21 cellular contexts compared by ENCODE assay signal in genomic region chr12:57829025-57829777, GRCh38. TPM values are rescaled to one million over a fixed set of nuclear protein-coding genes. Genes with fewer than 3 reads are reported as not detected.
DNase-seq lines count a peak whose midpoint lies in the region; ATAC-seq and TF ChIP-seq lines count a peak whose summit lies in the region.
"Had no signal": no experiment of that assay in that cellular context is flagged by ENCODE, and none has a peak within 500 bp of the region (broad histone marks: within the 10 kb centered on the region; RNA-seq: fewer than 3 reads in every experiment).

No MANE protein-coding gene starts in this region.

- ATAC-seq in CD4-positive, CD25-positive, alpha-beta regulatory T cell (ENCODE audit: low read depth in 2 of 2) = no peak
- ATAC-seq in psoas muscle (no peak), HG02571 (IDR thresholded peaks at IDR 0.05; ENCODE audit: unreplicated experiment) (no peak)
- ATAC-seq: activated T-cell treated with anti-CD3 and anti-CD28 coated beads, Interleukin-2, amount 50 U/mL, for 4 hours; HCT116; heart right ventricle had no signal

- H3K9me3 ChIP-seq in CD4-positive, CD25-positive, alpha-beta regulatory T cell (ENCODE audit: control insufficient read depth in 2 of 2, low read length in 2 of 2) = no peaks in the 10 kb centered on the region
- H3K9me3 ChIP-seq in Caco-2 = no peaks in the 10 kb centered on the region
- H3K9me3 ChIP-seq in psoas muscle = no peaks in the 10 kb centered on the region
- no peaks in the 10 kb centered on the region for H3K9me3 ChIP-seq in H9 (ENCODE audit: control insufficient read depth, low read depth, low read length)
- H3K9me3 ChIP-seq: BE2C, heart right ventricle, SJCRH30 had no signal

- H4K5ac ChIP-seq in H9 (ENCODE audit: insufficient read length, low read depth, low read length) = no peak overlapping the region

- no peak overlapping the region for H3K4me3 ChIP-seq in CD4-positive, CD25-positive, alpha-beta regulatory T cell (ENCODE audit: low read depth, low read length)
- H3K4me3 ChIP-seq in Caco-2 (ENCODE audit: low read depth, low read length) (no peak overlapping the region), psoas muscle (no peak overlapping the region)
- H3K4me3 ChIP-seq: heart right ventricle, lung, SJCRH30 had no signal

- no peak overlapping the region for H3K18ac ChIP-seq in H9 (ENCODE audit: insufficient read length, low read depth, low read length)

- H3K36me3 ChIP-seq in CD4-positive, CD25-positive, alpha-beta regulatory T cell (ENCODE audit: control insufficient read depth, insufficient read depth, low read length) = peaks cover 56% of the 10 kb centered on the region
- H3K36me3 ChIP-seq in Caco-2 (ENCODE audit: control insufficient read depth, insufficient read depth, low read length) (peaks cover 11% of the 10 kb centered on the region), psoas muscle (ENCODE audit: insufficient read depth in 1 of 2, low read depth in 1 of 2) (peaks cover 17 to 62% of the 10 kb centered on the region in 2 donors)

- H4K20me1 ChIP-seq in H9 (ENCODE audit: control insufficient read depth, insufficient read depth, insufficient read length) = no peaks in the 10 kb centered on the region

- no peak overlapping the region for H2BK12ac ChIP-seq in H9 (ENCODE audit: insufficient read length, low read depth, low read length)

- no peak overlapping the region for H3K9ac ChIP-seq in H9 (ENCODE audit: extremely low read depth, insufficient read length, low read length)
- H3K9ac ChIP-seq: KMS-11 had no signal

- no peak overlapping the region for H2AK5ac ChIP-seq in H9 (ENCODE audit: insufficient read length, low read length)

- no peaks in the 10 kb centered on the region for H3K23me2 ChIP-seq in H9 (ENCODE audit: insufficient read length, low read depth, low read length, poor library complexity, severe bottlenecking)

- peaks cover 28% of the 10 kb centered on the region for H3K36me3 Mint-ChIP-seq in CD4-positive, CD25-positive, alpha-beta regulatory T cell
- peaks cover 64% of the 10 kb centered on the region for H3K36me3 Mint-ChIP-seq in Caco-2 (ENCODE audit: insufficient read depth, unreplicated experiment)
- H3K36me3 Mint-ChIP-seq in H9 (ENCODE audit: insufficient read depth in 1 of 3, low read depth in 3 of 3) = peaks cover 33 to 52% (median 51%) of the 10 kb centered on the region in 3 experiments

- BruUV-seq in Caco-2 (replicated peaks; lab: Mats Ljungman, UMichigan) = TSS peak; percentile 9

- H3K27me3 ChIP-seq in CD4-positive, CD25-positive, alpha-beta regulatory T cell (ENCODE audit: control insufficient read depth, insufficient read depth, low read length) = no peaks in the 10 kb centered on the region
- no peaks in the 10 kb centered on the region for H3K27me3 ChIP-seq in Caco-2 (replicated peaks; ENCODE audit: control insufficient read depth, insufficient read depth, low read length)
- no peaks in the 10 kb centered on the region for H3K27me3 ChIP-seq in psoas muscle (ENCODE audit: insufficient read depth in 3 of 3, low read length in 2 of 3)
- no peaks in the 10 kb centered on the region for H3K27me3 ChIP-seq in H9 (ENCODE audit: insufficient read depth, low read length)
- H3K27me3 ChIP-seq: BE2C, heart right ventricle, SJCRH30 had no signal

- CTCF ChIA-PET in Caco-2 (lab: Charles Lee) = interaction anchor here (0.6 to 1.6 kb wide), 2 partner anchors 46 to 67 kb away, joined by 4 to 5 read pairs; no protein-coding TSS in a partner anchor

- no peak overlapping the region for H3K23ac ChIP-seq in H9 (ENCODE audit: insufficient read length, low read depth, low read length)

- POLR2A ChIA-PET in Caco-2 (lab: Charles Lee) = no interaction called here

- intact Hi-C loops in Caco-2 (cut with micrococcal nuclease; ENCODE audit: unreplicated experiment) (no loop called here), psoas muscle (cut with DNase I) (no loop called here)

- peaks cover 5 to 55% (median 36%) of the 10 kb centered on the region in 4 donors for H3K4me1 Mint-ChIP-seq in CD4-positive, CD25-positive, alpha-beta regulatory T cell
- H3K4me1 Mint-ChIP-seq in Caco-2 (ENCODE audit: low read depth, unreplicated experiment) (peaks cover 11% of the 10 kb centered on the region), H9 (peaks cover 20 to 29% of the 10 kb centered on the region in 2 experiments)

- no peak overlapping the region for H2BK15ac ChIP-seq in H9 (ENCODE audit: low read depth, low read length)

- no peak overlapping the region for H4K91ac ChIP-seq in H9 (ENCODE audit: insufficient read length, low read depth, low read length)

- H3K79me1 ChIP-seq in H9 (ENCODE audit: insufficient read depth, low read depth, low read length, poor library complexity, severe bottlenecking) = peaks cover 3% of the 10 kb centered on the region

- no peak overlapping the region for H3K4me2 ChIP-seq in H9 (ENCODE audit: insufficient read depth, insufficient read length, low read length)
- H3K4me2 ChIP-seq: KMS-11 had no signal

- no peak overlapping the region for H4K8ac ChIP-seq in H9 (replicated peaks; ENCODE audit: insufficient read length, low read depth, low read length)

- peak overlapping the region; percentile 17 to 71 (median 71) for H3K27ac Mint-ChIP-seq in CD4-positive, CD25-positive, alpha-beta regulatory T cell
- H3K27ac Mint-ChIP-seq in Caco-2 (ENCODE audit: unreplicated experiment) (no peak overlapping the region), H9 (peak overlapping the region in 1 of 3 experiments; percentile 47; a peak in 2 of 7 replicates)

- TF ChIP-seq CTCF in Caco-2 (IDR thresholded peaks at IDR 0.05; ENCODE audit: insufficient read depth in 1 of 2, low read depth in 1 of 2, low read length in 1 of 2, severe bottlenecking in 1 of 2, unreplicated experiment in 1 of 2) (no peak), psoas muscle (IDR thresholded peaks at IDR 0.05) (no peak), H9 (conservative IDR thresholded peaks at IDR 0.05) (no peak)

- no peak for DNase-seq in CD4-positive, CD25-positive, alpha-beta regulatory T cell
- DNase-seq in Caco-2 (no peak), cerebellar cortex (ENCODE audit: low spot score) (peak; percentile 10), psoas muscle (no peak), H9 (no peak), NCI-H748 (lab: John Stamatoyannopoulos, UW; ENCODE audit: unreplicated experiment) (no peak)
- DNase-seq: activated CD4-positive, alpha-beta T cell treated with anti-CD3 and anti-CD28 coated beads for 4 hours; activated T-cell treated with anti-CD3 and anti-CD28 coated beads, Interleukin-2, amount 50 U/mL, for 4 hours; amniotic stem cell; BE2C; cerebellar nuclear complex; heart right ventricle; NCI-H1048; NCI-H2029 treated with DMSO at 0.1 percent for 48 hours; NCI-H69; substantia nigra had no signal

- no peaks in the 10 kb centered on the region for H3K9me3 Mint-ChIP-seq in CD4-positive, CD25-positive, alpha-beta regulatory T cell
- H3K9me3 Mint-ChIP-seq in Caco-2 (ENCODE audit: unreplicated experiment) (no peaks in the 10 kb centered on the region), H9 (no peaks in the 10 kb centered on the region)
- H3K9me3 Mint-ChIP-seq: activated T-cell treated with anti-CD3 and anti-CD28 coated beads, Interleukin-2, amount 50 U/mL, for 4 hours had no signal

- no peak overlapping the region for H3K56ac ChIP-seq in H9 (ENCODE audit: insufficient read length, low read depth, low read length)

- H2AFZ ChIP-seq in H9 (ENCODE audit: low read length) = no peak overlapping the region

- H3K4me1 ChIP-seq in CD4-positive, CD25-positive, alpha-beta regulatory T cell (ENCODE audit: control insufficient read depth, insufficient read depth, low read length, poor library complexity, severe bottlenecking) = peaks cover 35% of the 10 kb centered on the region
- H3K4me1 ChIP-seq in Caco-2 = no peaks in the 10 kb centered on the region
- peaks cover 69% of the 10 kb centered on the region for H3K4me1 ChIP-seq in psoas muscle
- peaks cover 6% of the 10 kb centered on the region; the same call in 1 of the 2 replicates for H3K4me1 ChIP-seq in H9 (ENCODE audit: insufficient read depth, low read length)
- H3K4me1 ChIP-seq: SJCRH30 had no signal

- 55 to 72% (median 55%) methylated on average over 10 of the region's 10 CpGs for WGBS in psoas muscle, 3 donors
- WGBS in H9 (ENCODE audit: extremely low coverage, insufficient read length, low lambda C conversion rate) = no CpG with 5 or more reads among the region's 10 CpGs

- no peak overlapping the region for H3T11ph ChIP-seq in H9 (ENCODE audit: low read length)

- H3K4me3 Mint-ChIP-seq in CD4-positive, CD25-positive, alpha-beta regulatory T cell = no peak overlapping the region
- H3K4me3 Mint-ChIP-seq in Caco-2 (ENCODE audit: unreplicated experiment) (no peak overlapping the region), H9 (no peak overlapping the region)
- H3K4me3 Mint-ChIP-seq: activated T-cell treated with anti-CD3 and anti-CD28 coated beads, Interleukin-2, amount 50 U/mL, for 4 hours had no signal

- H2BK120ac ChIP-seq in H9 (ENCODE audit: low read depth, low read length, poor library complexity, severe bottlenecking) = no peak overlapping the region

- no peak overlapping the region for H3K4ac ChIP-seq in H9 (ENCODE audit: low read depth, low read length)

- H3K79me2 ChIP-seq in H9 (ENCODE audit: insufficient read depth, low read length) = peaks cover 8% of the 10 kb centered on the region; the same call in 1 of the 2 replicates

- no peak overlapping the region for H2BK20ac ChIP-seq in H9 (ENCODE audit: low read depth, low read length, poor library complexity, severe bottlenecking)

- H3K27ac ChIP-seq in CD4-positive, CD25-positive, alpha-beta regulatory T cell (ENCODE audit: insufficient read depth, low read length, poor library complexity, severe bottlenecking) = no peak overlapping the region
- H3K27ac ChIP-seq in psoas muscle = peak overlapping the region; percentile 100
- no peak overlapping the region for H3K27ac ChIP-seq in H9 (ENCODE audit: insufficient read length, low read depth, low read length)
- H3K27ac ChIP-seq: KMS-11, SJCRH30 had no signal

- H2BK5ac ChIP-seq in H9 (ENCODE audit: insufficient read length, low read length) = no peak overlapping the region

- no peaks in the 10 kb centered on the region for H3K27me3 Mint-ChIP-seq in CD4-positive, CD25-positive, alpha-beta regulatory T cell
- H3K27me3 Mint-ChIP-seq in Caco-2 (ENCODE audit: insufficient read depth, unreplicated experiment) (no peaks in the 10 kb centered on the region), H9 (ENCODE audit: low read depth) (no peaks in the 10 kb centered on the region)

- no peak overlapping the region for H3K14ac ChIP-seq in H9 (ENCODE audit: insufficient read depth, low read length)

RNA-seq across cellular contexts. Expression of gene AVIL, which starts 10.7 kb away (rescaled TPM):
- 2.0 TPM for total RNA-seq in CD4-positive, CD25-positive, alpha-beta regulatory T cell
- under 1 TPM; 0.15 to 0.25 (median 0.19) TPM for polyA plus RNA-seq in CD4-positive, CD25-positive, alpha-beta regulatory T cell
- total RNA-seq in Caco-2 (2022) (0.84 and 2.3 TPM in 2 replicates), psoas muscle (1 to 10 TPM; 1.9 to 7.5 (median 4.7) TPM), H9 (2021) (1.9 and 2.2 TPM in 2 replicates)
- 1 to 10 TPM in 2 of 3 donors, under 1 TPM in 1; 0.94 to 4.6 (median 1.8) TPM for polyA plus RNA-seq in psoas muscle

RNA-seq across cellular contexts. Expression of gene CTDSP2, which starts 17.3 kb away (rescaled TPM):
- 121 TPM for total RNA-seq in CD4-positive, CD25-positive, alpha-beta regulatory T cell
- polyA plus RNA-seq in CD4-positive, CD25-positive, alpha-beta regulatory T cell = 10 to 100 TPM; 45.7 to 54.4 (median 52.5) TPM
- total RNA-seq in Caco-2 (2022) (103 and 117 TPM in 2 replicates), psoas muscle (10 to 100 TPM; 71.3 to 91.8 (median 80.0) TPM), H9 (2021) (97.5 and 103 TPM in 2 replicates)
- polyA plus RNA-seq in psoas muscle = 10 to 100 TPM; 13.9 to 64.7 (median 44.5) TPM

RNA-seq across cellular contexts. Expression of gene TSFM, which starts 46.6 kb away (rescaled TPM):
- 22.8 TPM for total RNA-seq in CD4-positive, CD25-positive, alpha-beta regulatory T cell
- polyA plus RNA-seq in CD4-positive, CD25-positive, alpha-beta regulatory T cell = 10 to 100 TPM; 33.4 to 50.4 (median 40.6) TPM
- 48.0 and 57.5 TPM in 2 replicates for total RNA-seq in Caco-2 (2022)
- 10 to 100 TPM; 31.5 to 52.8 (median 50.2) TPM for total RNA-seq in psoas muscle
- 10 to 100 TPM; 39.5 to 74.3 (median 59.2) TPM for polyA plus RNA-seq in psoas muscle
- 50.2 and 53.3 TPM in 2 replicates for total RNA-seq in H9 (2021)

RNA-seq across cellular contexts. Expression of gene EEF1AKMT3, which starts 56.8 kb away (rescaled TPM):
- total RNA-seq in CD4-positive, CD25-positive, alpha-beta regulatory T cell = 3.7 TPM
- 1 to 10 TPM; 1.8 to 7.6 (median 2.5) TPM for polyA plus RNA-seq in CD4-positive, CD25-positive, alpha-beta regulatory T cell
- total RNA-seq in Caco-2 (2022) = 5.0 and 6.7 TPM in 2 replicates
- 1 to 10 TPM in 3 of 4 donors, under 1 TPM in 1; 0.89 to 1.9 (median 1.4) TPM for total RNA-seq in psoas muscle
- polyA plus RNA-seq in psoas muscle = 1 to 10 TPM in 1 of 3 donors, under 1 TPM in 2; 0.62 to 2.0 (median 0.66) TPM
- 2.1 and 2.9 TPM in 2 replicates for total RNA-seq in H9 (2021)

RNA-seq across cellular contexts. Expression of gene METTL1, which starts 57.3 kb away (rescaled TPM):
- 8.7 TPM for total RNA-seq in CD4-positive, CD25-positive, alpha-beta regulatory T cell
- 10 to 100 TPM in 1 of 4 donors, 1 to 10 TPM in 3; 3.5 to 10.8 (median 5.9) TPM for polyA plus RNA-seq in CD4-positive, CD25-positive, alpha-beta regulatory T cell
- 34.1 and 37.8 TPM in 2 replicates for total RNA-seq in Caco-2 (2022)
- 10 to 100 TPM; 24.3 to 56.5 (median 30.4) TPM for total RNA-seq in psoas muscle
- polyA plus RNA-seq in psoas muscle = 10 to 100 TPM; 18.8 to 80.9 (median 19.0) TPM
- 58.4 and 66.7 TPM in 2 replicates for total RNA-seq in H9 (2021)
